In genomic region chr19:7196721-7197168, GRCh38 we compare ENCODE assay signal across 8 cellular contexts.
DNase-seq lines count a peak whose midpoint lies in the region; ATAC-seq and TF ChIP-seq lines count a peak whose summit lies in the region.

No MANE protein-coding gene starts in this region.

- in situ Hi-C loops in GM23248 (cut with MboI), result no loop called here

- no peaks in the 10 kb centered on the region for H3K79me2 ChIP-seq in GM23248 (ENCODE audit: insufficient read depth)

- H3F3A ChIP-seq in GM23248 (ENCODE audit: insufficient read depth), result no peaks in the 10 kb centered on the region; the same call in 1 of the 2 replicates

- no peaks in the 10 kb centered on the region for H3K36me3 ChIP-seq in GM23248 (ENCODE audit: low read depth)
- no peaks in the 10 kb centered on the region for H3K36me3 ChIP-seq in left ventricle myocardium inferior
- no peaks in the 10 kb centered on the region for H3K36me3 ChIP-seq in skeletal muscle tissue (ENCODE audit: control insufficient read depth in 3 of 3, insufficient read depth in 3 of 3, low read length in 3 of 3)

- H3K9me3 ChIP-seq in GM23248 (ENCODE audit: low read depth) (no peaks in the 10 kb centered on the region), left ventricle myocardium inferior (replicated peaks) (no peaks in the 10 kb centered on the region), skeletal muscle tissue (ENCODE audit: control insufficient read depth in 3 of 3, low read length in 3 of 3) (no peaks in the 10 kb centered on the region)

- no peak for TF ChIP-seq CTCF in left ventricle myocardium inferior (IDR thresholded peaks at IDR 0.05; ENCODE audit: borderline replicate concordance)

- peaks cover 26% of the 10 kb centered on the region for H3K4me1 Mint-ChIP-seq in activated T-helper 17 cell treated with anti-CD3 and anti-CD28 coated beads, Interleukin-2, amount 50 U/mL, for 72 hours

- H3K4me2 ChIP-seq in GM23248 (ENCODE audit: unreplicated experiment), result peak overlapping the region; percentile 96

- H3K4me3 ChIP-seq in GM23248 (peak overlapping the region; percentile 90), left ventricle myocardium inferior (peak overlapping the region; percentile 84), skeletal muscle tissue (ENCODE audit: low read length in 3 of 3) (peak overlapping the region; percentile 75 to 91 (median 87))

- no peak for ATAC-seq in activated T-helper 17 cell treated with anti-CD3 and anti-CD28 coated beads, Interleukin-2, amount 50 U/mL, for 72 hours (replicated peaks)
- no peak for ATAC-seq in left colon

- peaks cover 8% of the 10 kb centered on the region for H3K36me3 Mint-ChIP-seq in activated T-helper 17 cell treated with anti-CD3 and anti-CD28 coated beads, Interleukin-2, amount 50 U/mL, for 72 hours (ENCODE audit: low read depth)

- H2AFZ ChIP-seq in GM23248, result peak overlapping the region; percentile 93

- peaks cover 4% of the 10 kb centered on the region for H3K27me3 Mint-ChIP-seq in activated T-helper 17 cell treated with anti-CD3 and anti-CD28 coated beads, Interleukin-2, amount 50 U/mL, for 72 hours

- no peaks in the 10 kb centered on the region for H3K27me3 ChIP-seq in GM23248 (replicated peaks; ENCODE audit: insufficient read depth)
- H3K27me3 ChIP-seq in left ventricle myocardium inferior (ENCODE audit: low read depth), result no peaks in the 10 kb centered on the region
- no peaks in the 10 kb centered on the region for H3K27me3 ChIP-seq in skeletal muscle tissue (ENCODE audit: control insufficient read depth in 3 of 3, insufficient read depth in 3 of 3, low read length in 3 of 3)

- peak overlapping the region; percentile 92 for H3K27ac ChIP-seq in GM23248
- H3K27ac ChIP-seq in left ventricle myocardium inferior (replicated peaks), result peak overlapping the region; percentile 93
- H3K27ac ChIP-seq in skeletal muscle tissue (ENCODE audit: low read depth, low read length), result peak overlapping the region; percentile 97

- H4K20me1 ChIP-seq in GM23248 (ENCODE audit: insufficient read depth), result no peaks in the 10 kb centered on the region

- peak; percentile 82 for DNase-seq in GM23248
- no peak for DNase-seq in left ventricle myocardium inferior
- DNase-seq in GOT3 (lab: John Stamatoyannopoulos, UW), result no peak
- DNase-seq in left colon, result no peak
- no peak for DNase-seq in dedifferentiated amniotic fluid mesenchymal stem cell (ENCODE audit: extremely low spot score)
- no peak for DNase-seq in OCI-M2 (lab: John Stamatoyannopoulos, UW; ENCODE audit: unreplicated experiment)

- peak overlapping the region; percentile 94 for H3K27ac Mint-ChIP-seq in activated T-helper 17 cell treated with anti-CD3 and anti-CD28 coated beads, Interleukin-2, amount 50 U/mL, for 72 hours

- intact Hi-C loops in left ventricle myocardium inferior (cut with micrococcal nuclease), result loop anchor here (5.0 kb wide), 1 partner anchor 96 kb away; the partner anchor contains the start of gene INSR
- intact Hi-C loops in left colon (cut with DNase I, micrococcal nuclease), result loop anchor here in 1 of 2 donors (10.0 kb wide), 1 partner anchor 98 kb away; the partner anchor contains the start of gene INSR

- no peaks in the 10 kb centered on the region for H3K9me2 ChIP-seq in GM23248 (ENCODE audit: insufficient read depth)

- peak overlapping the region; percentile 81 for H3K9ac ChIP-seq in GM23248
- peak overlapping the region in 2 of 3 donors; percentile 75 to 81 for H3K9ac ChIP-seq in skeletal muscle tissue (ENCODE audit: low read depth in 1 of 3, low read length in 3 of 3)

- peak overlapping the region; percentile 95 for H3K4me3 Mint-ChIP-seq in activated T-helper 17 cell treated with anti-CD3 and anti-CD28 coated beads, Interleukin-2, amount 50 U/mL, for 72 hours

- no peaks in the 10 kb centered on the region for H3K9me3 Mint-ChIP-seq in activated T-helper 17 cell treated with anti-CD3 and anti-CD28 coated beads, Interleukin-2, amount 50 U/mL, for 72 hours

- WGBS in GM23248 (ENCODE audit: low coverage in 1 of 2, low lambda C conversion rate in 2 of 2, missing lambda C conversion rate in 2 of 2), 2 experiments, result 3% methylated on average over 15 of the region's 15 CpGs

- H3K4me1 ChIP-seq in GM23248 (ENCODE audit: insufficient read depth) (peaks cover 17% of the 10 kb centered on the region), left ventricle myocardium inferior (peaks cover 45% of the 10 kb centered on the region), skeletal muscle tissue (ENCODE audit: control insufficient read depth in 3 of 3, insufficient read depth in 3 of 3, low read length in 3 of 3) (peaks cover 15 to 24% (median 21%) of the 10 kb centered on the region in 3 donors)
